16 cellular contexts compared by ENCODE assay signal in the genomic region with DNA sequence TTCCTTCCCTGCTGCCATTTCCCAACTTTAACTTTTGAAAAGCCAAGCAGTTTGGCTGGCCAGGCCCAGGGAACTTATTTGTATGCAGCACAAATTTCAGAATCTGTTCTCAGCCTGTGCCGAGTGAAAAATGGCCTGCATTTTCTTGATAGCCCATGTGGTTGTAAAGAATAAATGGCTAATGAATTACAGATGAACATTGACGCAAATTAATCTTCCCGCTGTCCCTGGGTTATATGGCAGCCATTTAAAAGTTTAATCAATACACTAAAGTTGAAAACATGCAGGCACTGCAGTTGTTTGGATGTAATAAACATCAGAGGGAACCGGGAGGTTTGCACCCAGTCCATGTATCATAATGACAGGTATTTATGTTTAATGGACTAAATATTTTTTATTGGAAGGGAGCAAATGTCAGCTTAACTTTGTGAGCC.
"Had no signal": no experiment of that assay in that cellular context is flagged by ENCODE, and none has a peak within 500 bp of the region (broad histone marks: within the 10 kb centered on the region; RNA-seq: fewer than 3 reads in every experiment).

No MANE protein-coding gene starts in this region.

- H3K4me3 Mint-ChIP-seq: activated CD8-positive, alpha-beta memory T cell treated with anti-CD3 and anti-CD28 coated beads, Interleukin-2, amount 10 ng/mL, durations not matched to agents 7 days and 5 days; activated naive CD8-positive, alpha-beta T cell; activated T-cell treated with anti-CD3 and anti-CD28 coated beads, Interleukin-2, amount 50 U/mL, for 24 hours had no signal

- H3K9me3 ChIP-seq: left lung, upper lobe of left lung had no signal

- H3K36me3 Mint-ChIP-seq: activated CD8-positive, alpha-beta memory T cell treated with anti-CD3 and anti-CD28 coated beads, Interleukin-2, amount 10 ng/mL, durations not matched to agents 7 days and 5 days; activated naive CD8-positive, alpha-beta T cell had no signal

- H2AFZ ChIP-seq: parathyroid adenoma had no signal

- H3K27ac Mint-ChIP-seq: activated CD8-positive, alpha-beta memory T cell treated with anti-CD3 and anti-CD28 coated beads, Interleukin-2, amount 10 ng/mL, durations not matched to agents 7 days and 5 days; activated naive CD8-positive, alpha-beta T cell; activated T-cell treated with anti-CD3 and anti-CD28 coated beads, Interleukin-2, amount 50 U/mL, for 24 hours had no signal

- H3K4me1 Mint-ChIP-seq: activated CD8-positive, alpha-beta memory T cell treated with anti-CD3 and anti-CD28 coated beads, Interleukin-2, amount 10 ng/mL, durations not matched to agents 7 days and 5 days had no signal

- H3K79me2 ChIP-seq: parathyroid adenoma had no signal

- H3K4me3 ChIP-seq: coronary artery, heart left ventricle, left lung, skin epidermis, upper lobe of left lung had no signal

- H3K27me3 ChIP-seq: heart left ventricle, left lung, upper lobe of left lung had no signal

- H3K36me3 ChIP-seq: heart left ventricle, left lung, upper lobe of left lung had no signal

- H3K27me3 Mint-ChIP-seq: activated CD8-positive, alpha-beta memory T cell treated with anti-CD3 and anti-CD28 coated beads, Interleukin-2, amount 10 ng/mL, durations not matched to agents 7 days and 5 days; activated naive CD8-positive, alpha-beta T cell; activated T-cell treated with anti-CD3 and anti-CD28 coated beads, Interleukin-2, amount 50 U/mL, for 24 hours had no signal

- H3K9ac ChIP-seq: parathyroid adenoma had no signal

- DNase-seq: activated CD4-positive, alpha-beta T cell treated with anti-CD3 and anti-CD28 coated beads, Interleukin-2, amount 50 U/mL, for 4 hours; activated CD4-positive, CD25-positive, alpha-beta regulatory T cell treated with anti-CD3 and anti-CD28 coated beads, Interleukin-2, amount 50 U/mL, for 72 hours; activated CD8-positive, alpha-beta memory T cell treated with anti-CD3 and anti-CD28 coated beads, Interleukin-2, amount 10 ng/mL, durations not matched to agents 7 days and 5 days; activated effector memory CD4-positive, alpha-beta T cell treated with Interleukin-2 at 50 U/mL for 16 hours; activated T-cell treated with anti-CD3 and anti-CD28 coated beads, Interleukin-2, amount 50 U/mL, for 24 hours; effector CD4-positive, alpha-beta T cell; left lung; mesenchymal stem cell; retina; T-helper 2 cell; upper lobe of left lung had no signal

- H3K4me1 ChIP-seq: heart left ventricle, left lung, parathyroid adenoma, upper lobe of left lung had no signal

- H3K27ac ChIP-seq: left lung, parathyroid adenoma, skin epidermis, upper lobe of left lung had no signal

- ATAC-seq: activated CD8-positive, alpha-beta memory T cell treated with anti-CD3 and anti-CD28 coated beads, Interleukin-2, amount 10 ng/mL, durations not matched to agents 7 days and 5 days; heart left ventricle; left lung had no signal
